16 cellular contexts compared by ENCODE assay signal in genomic region chr3:147940846-147941245, GRCh38.
DNase-seq lines count a peak whose midpoint lies in the region; FAIRE-seq and TF ChIP-seq lines count a peak whose summit lies in the region.
"Had no signal": no experiment of that assay in that cellular context is flagged by ENCODE, and none has a peak within 500 bp of the region (broad histone marks: within the 10 kb centered on the region; RNA-seq: fewer than 3 reads in every experiment).

No MANE protein-coding gene starts in this region.

- H4K20me1 ChIP-seq in astrocyte (ENCODE audit: insufficient read depth, low read length), result no peaks in the 10 kb centered on the region

- H3K27ac Mint-ChIP-seq in astrocyte (ENCODE audit: unreplicated experiment) (no peak overlapping the region), type B pancreatic cell (no peak overlapping the region)
- H3K27ac Mint-ChIP-seq: CD4-positive, CD25-positive, alpha-beta regulatory T cell had no signal

- H2BK5ac ChIP-seq in neuronal stem cell (ENCODE audit: low read length), result no peak overlapping the region

- no peak overlapping the region for H4K91ac ChIP-seq in neuronal stem cell (ENCODE audit: low read depth, low read length, poor library complexity)

- H3K9ac ChIP-seq in astrocyte (ENCODE audit: low read length) (no peak overlapping the region), neuronal stem cell (ENCODE audit: low read depth, low read length, poor library complexity) (no peak overlapping the region)

- H3K18ac ChIP-seq in neuronal stem cell (ENCODE audit: low read length), result no peak overlapping the region

- H3K36me3 ChIP-seq in astrocyte (ENCODE audit: insufficient read depth, low read length), result no peaks in the 10 kb centered on the region
- no peaks in the 10 kb centered on the region for H3K36me3 ChIP-seq in neuronal stem cell (replicated peaks in 1 of 2; ENCODE audit: control insufficient read depth in 2 of 2, insufficient read depth in 2 of 2, low read length in 2 of 2)

- no peak for FAIRE-seq in astrocyte (lab: Jason Lieb, UNC)
- FAIRE-seq: H54 had no signal

- H3K27me3 ChIP-seq in astrocyte (ENCODE audit: insufficient read depth, low read length), result no peaks in the 10 kb centered on the region
- no peaks in the 10 kb centered on the region for H3K27me3 ChIP-seq in neuronal stem cell (ENCODE audit: control insufficient read depth in 3 of 3, insufficient read depth in 3 of 3, low read depth in 1 of 3, low read length in 3 of 3)

- no peaks in the 10 kb centered on the region for H3K79me2 ChIP-seq in astrocyte (ENCODE audit: insufficient read depth, low read length)

- H2BK12ac ChIP-seq in neuronal stem cell (ENCODE audit: low read length), result no peak overlapping the region

- H2BK120ac ChIP-seq in neuronal stem cell (ENCODE audit: low read depth, low read length), result no peak overlapping the region

- no peak for DNase-seq in astrocyte (ENCODE audit: low read depth)
- DNase-seq in medulla oblongata (ENCODE audit: extremely low spot score), result peak; percentile 57
- DNase-seq in neuronal stem cell (ENCODE audit: low spot score), result no peak
- DNase-seq in type B pancreatic cell (ENCODE audit: extremely low spot score, unreplicated experiment), result no peak
- no peak for DNase-seq in GOT3 (lab: John Stamatoyannopoulos, UW)
- no peak for DNase-seq in cerebellum (ENCODE audit: low spot score)
- no peak for DNase-seq in NCI-H187 (lab: John Stamatoyannopoulos, UW)
- DNase-seq: CD4-positive, CD25-positive, alpha-beta regulatory T cell; EL; GF-D8; Kasumi-1; NCI-H1417; NCI-H1694 treated with DMSO at 0.1 percent for 48 hours; SHP77 treated with DMSO at 0.1 percent for 48 hours had no signal

- no peak overlapping the region for H2AFZ ChIP-seq in astrocyte (ENCODE audit: low read depth, low read length)
- H2AFZ ChIP-seq in neuronal stem cell (ENCODE audit: low read length), result peak overlapping the region; percentile 49

- no peaks in the 10 kb centered on the region for H3K9me3 ChIP-seq in astrocyte (ENCODE audit: insufficient read depth, low read depth, low read length)
- H3K9me3 ChIP-seq in neuronal stem cell (replicated peaks in 1 of 2; ENCODE audit: control insufficient read depth in 2 of 2, insufficient read depth in 1 of 2, low read depth in 1 of 2, low read length in 2 of 2), result no peaks in the 10 kb centered on the region

- no peak overlapping the region for H2BK15ac ChIP-seq in neuronal stem cell (ENCODE audit: low read length)

- H3K4me3 ChIP-seq in astrocyte (ENCODE audit: insufficient read depth, low read depth, low read length) (no peak overlapping the region), neuronal stem cell (ENCODE audit: low read length in 2 of 2) (peak overlapping the region in 1 of 2 donors; percentile 36)

- no peak overlapping the region for H3K4me3 Mint-ChIP-seq in astrocyte (ENCODE audit: unreplicated experiment)
- peak overlapping the region; percentile 25 for H3K4me3 Mint-ChIP-seq in type B pancreatic cell
- H3K4me3 Mint-ChIP-seq: CD4-positive, CD25-positive, alpha-beta regulatory T cell had no signal

- peak overlapping the region; percentile 28 for H3K4me2 ChIP-seq in astrocyte (ENCODE audit: low read length)
- no peak overlapping the region for H3K4me2 ChIP-seq in neuronal stem cell (ENCODE audit: insufficient read depth, low read length, poor library complexity, severe bottlenecking)

- no peak overlapping the region for H4K8ac ChIP-seq in neuronal stem cell (ENCODE audit: low read depth, low read length)

- H3K23ac ChIP-seq in neuronal stem cell (ENCODE audit: low read depth, low read length, poor library complexity), result no peak overlapping the region

- no peak overlapping the region for H3K27ac ChIP-seq in astrocyte (ENCODE audit: low read depth, low read length)
- no peak overlapping the region for H3K27ac ChIP-seq in neuronal stem cell (replicated peaks; ENCODE audit: low read length)
- H3K27ac ChIP-seq: RWPE1 had no signal

- H3K4me1 Mint-ChIP-seq in astrocyte (ENCODE audit: low read depth, unreplicated experiment) (peaks cover 46% of the 10 kb centered on the region), type B pancreatic cell (ENCODE audit: unreplicated experiment) (peaks cover 27% of the 10 kb centered on the region)
- H3K4me1 Mint-ChIP-seq: CD4-positive, CD25-positive, alpha-beta regulatory T cell had no signal

- TF ChIP-seq CTCF in astrocyte (IDR thresholded peaks at IDR 0.05; ENCODE audit: insufficient read depth, low read depth, low read length) (no peak), type B pancreatic cell (conservative IDR thresholded peaks at IDR 0.05) (no peak)

- H3K36me3 Mint-ChIP-seq in astrocyte (ENCODE audit: low read depth, unreplicated experiment) (no peaks in the 10 kb centered on the region), type B pancreatic cell (no peaks in the 10 kb centered on the region)
- H3K36me3 Mint-ChIP-seq: CD4-positive, CD25-positive, alpha-beta regulatory T cell had no signal

- peaks cover 26% of the 10 kb centered on the region for H3K4me1 ChIP-seq in astrocyte (ENCODE audit: insufficient read depth, low read length)
- H3K4me1 ChIP-seq in neuronal stem cell (ENCODE audit: control insufficient read depth in 2 of 2, insufficient read depth in 1 of 2, low read depth in 1 of 2, low read length in 2 of 2), result peaks cover 4 to 27% of the 10 kb centered on the region in 2 donors

- no peaks in the 10 kb centered on the region for H3K27me3 Mint-ChIP-seq in astrocyte (ENCODE audit: low read depth, unreplicated experiment)
- no peaks in the 10 kb centered on the region for H3K27me3 Mint-ChIP-seq in type B pancreatic cell
- H3K27me3 Mint-ChIP-seq: CD4-positive, CD25-positive, alpha-beta regulatory T cell had no signal

- H3K4ac ChIP-seq in neuronal stem cell (ENCODE audit: low read length), result no peak overlapping the region

- WGBS in neuronal stem cell (ENCODE audit: extremely low coverage in 2 of 2, insufficient read length in 2 of 2, insufficient replicate concordance in 1 of 2), 2 donors, result no CpG with 5 or more reads among the region's 1 CpG

- H3K14ac ChIP-seq in neuronal stem cell (ENCODE audit: low read length), result no peak overlapping the region

- H3K9me3 Mint-ChIP-seq in astrocyte (ENCODE audit: unreplicated experiment) (no peaks in the 10 kb centered on the region), type B pancreatic cell (no peaks in the 10 kb centered on the region)

- no peak overlapping the region for H2AK5ac ChIP-seq in neuronal stem cell (ENCODE audit: low read depth, low read length)

- H3K79me1 ChIP-seq in neuronal stem cell (ENCODE audit: low read depth, low read length), result no peaks in the 10 kb centered on the region
